In genomic region chr7:157690058-157690832, GRCh38 we compare ENCODE assay signal across 10 cellular contexts.
DNase-seq lines count a peak whose midpoint lies in the region; ATAC-seq and TF ChIP-seq lines count a peak whose summit lies in the region.
"Had no signal": no experiment of that assay in that cellular context is flagged by ENCODE, and none has a peak within 500 bp of the region (broad histone marks: within the 10 kb centered on the region; RNA-seq: fewer than 3 reads in every experiment).

No MANE protein-coding gene starts in this region.

- H3K4me3 ChIP-seq in BJ (ENCODE audit: low read depth, low read length) (peak overlapping the region; percentile 44), HFF-Myc (replicated peaks; ENCODE audit: low read depth, low read length) (peak overlapping the region; percentile 38), mammary epithelial cell (replicated peaks in 1 of 3; ENCODE audit: insufficient read depth in 1 of 3, low read depth in 2 of 3, low read length in 3 of 3) (no peak overlapping the region)

- H3K27ac ChIP-seq in mammary epithelial cell (ENCODE audit: insufficient read depth, low read depth, low read length) = no peak overlapping the region
- H3K27ac ChIP-seq: skin epidermis had no signal

- ATAC-seq in GM19463 (IDR thresholded peaks at IDR 0.05; ENCODE audit: unreplicated experiment) = no peak

- no peaks in the 10 kb centered on the region for H3K9me3 ChIP-seq in mammary epithelial cell (replicated peaks; ENCODE audit: insufficient read depth, low read length)

- CTCF ChIA-PET in BJ (lab: Yijun Ruan, JAX) = no interaction called here
- CTCF ChIA-PET in mammary epithelial cell (lab: Charles Lee; ENCODE audit: low non-redundant PET) = no interaction called here

- no peaks in the 10 kb centered on the region for H3K36me3 ChIP-seq in BJ (ENCODE audit: control insufficient read depth, insufficient read depth, low read length)
- H3K36me3 ChIP-seq in mammary epithelial cell (ENCODE audit: insufficient read depth, low read length) = no peaks in the 10 kb centered on the region

- DNase-seq in BJ (ENCODE audit: low read depth) (no peak), HFF-Myc (ENCODE audit: extremely low read depth, low read depth) (no peak), mammary epithelial cell (peak; percentile 6), nephron progenitor cell (peak; percentile 47), putamen (ENCODE audit: low spot score) (no peak), T1000 (lab: John Stamatoyannopoulos, UW) (no peak), iPS-NIHi11 (ENCODE audit: low spot score) (no peak)
- DNase-seq: NCI-H1694 treated with DMSO at 0.1 percent for 48 hours had no signal

- H3K9ac ChIP-seq in mammary epithelial cell (ENCODE audit: insufficient read depth, low read length) = no peak overlapping the region

- H3K9me3 Mint-ChIP-seq in nephron progenitor cell = peaks cover 7% of the 10 kb centered on the region

- no peaks in the 10 kb centered on the region for H3K36me3 Mint-ChIP-seq in nephron progenitor cell (ENCODE audit: low read depth)

- POLR2A ChIA-PET in BJ (lab: Charles Lee) = no interaction called here

- H3K4me1 Mint-ChIP-seq in nephron progenitor cell = peaks cover 35% of the 10 kb centered on the region

- 0 out of 2 replicates have a peak, but pooled peaks cover 5% of the 10 kb centered on the region for H3K27me3 ChIP-seq in BJ (ENCODE audit: control insufficient read depth, insufficient read depth, low read length)
- H3K27me3 ChIP-seq in mammary epithelial cell (ENCODE audit: insufficient read depth, low read length) = peaks cover 61% of the 10 kb centered on the region

- no peak overlapping the region for H3K27ac Mint-ChIP-seq in nephron progenitor cell

- no peaks in the 10 kb centered on the region for H3K4me1 ChIP-seq in mammary epithelial cell (ENCODE audit: insufficient read depth, low read length)

- BruUV-seq in mammary epithelial cell (replicated peaks; lab: Mats Ljungman, UMichigan) = no TSS peak

- intact Hi-C loops in mammary epithelial cell (cut with micrococcal nuclease) = no loop called here

- in situ Hi-C loops in mammary epithelial cell (cut with MboI; ENCODE audit: low sequenced_read_pairs in 2 of 2) = no loop called here

- H3K27me3 Mint-ChIP-seq in nephron progenitor cell (ENCODE audit: low read depth, poor library complexity) = peaks cover 91% of the 10 kb centered on the region

- H3K79me2 ChIP-seq in mammary epithelial cell (ENCODE audit: insufficient read depth, low read length) = no peaks in the 10 kb centered on the region

- no peak overlapping the region for H3K4me2 ChIP-seq in mammary epithelial cell (ENCODE audit: insufficient read depth, low read depth, low read length)

- H3K4me3 Mint-ChIP-seq in nephron progenitor cell = peak overlapping the region; percentile 80

- H2AFZ ChIP-seq in mammary epithelial cell (ENCODE audit: low read depth, low read length) = no peak overlapping the region

- TF ChIP-seq CTCF in BJ (IDR thresholded peaks at IDR 0.05; ENCODE audit: insufficient read depth, low read depth, low read length) (no peak), HFF-Myc (IDR thresholded peaks at IDR 0.05; ENCODE audit: low read depth, low read length, missing control alignments) (no peak), mammary epithelial cell (conservative IDR thresholded peaks at IDR 0.05 in 1 of 2, IDR thresholded peaks at IDR 0.05 in 1 of 2; ENCODE audit: extremely low read depth in 1 of 2, insufficient read depth in 1 of 2, low read depth in 1 of 2, low read length in 2 of 2) (no peak), nephron progenitor cell (IDR thresholded peaks at IDR 0.05) (no peak)

- dilution Hi-C loops in mammary epithelial cell (cut with HindIII; ENCODE audit: low sequenced_read_pairs) = no loop called here

- 4% methylated on average over 12 of the region's 70 CpGs for WGBS in mammary epithelial cell (ENCODE audit: low coverage, missing lambda C conversion rate)

- no peaks in the 10 kb centered on the region for H4K20me1 ChIP-seq in mammary epithelial cell (ENCODE audit: insufficient read depth, low read length)

Comparison
In these comparisons a context has a peak if more than half of its experiments do, and no peak if none do; other contexts are left out.
1. DNase-seq: peak in mammary epithelial cell (single experiment) and nephron progenitor cell (single experiment); none in BJ (single experiment), HFF-Myc (single experiment), putamen (single experiment), T1000 (single experiment) and iPS-NIHi11 (single experiment).
2. H3K4me3 ChIP-seq: peak in BJ (single experiment) and HFF-Myc (single experiment); none in mammary epithelial cell (0 of 3).